Comparison of ENCODE assay signal across 16 cellular contexts in the genomic region with DNA sequence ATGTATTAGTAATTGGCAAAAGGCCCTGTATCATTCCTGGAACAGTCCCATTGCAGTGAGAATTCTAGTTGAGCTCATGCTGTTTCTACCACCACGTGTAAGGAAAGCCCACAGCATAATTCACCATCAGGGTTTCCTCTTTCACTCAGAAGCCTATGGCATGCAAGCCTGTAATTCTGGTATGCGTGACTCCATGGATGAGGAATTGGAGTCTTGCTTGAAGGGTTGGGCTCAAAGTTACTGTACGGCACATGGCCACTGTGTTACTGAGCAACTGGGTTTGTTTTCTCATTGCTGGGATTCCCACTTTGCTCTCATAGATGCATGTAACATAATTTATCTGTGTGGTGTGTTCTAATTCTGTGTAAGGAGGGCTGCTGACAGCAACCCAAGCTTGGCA.
DNase-seq lines count a peak whose midpoint lies in the region; FAIRE-seq and TF ChIP-seq lines count a peak whose summit lies in the region.
"Had no signal": no experiment of that assay in that cellular context is flagged by ENCODE, and none has a peak within 500 bp of the region (broad histone marks: within the 10 kb centered on the region; RNA-seq: fewer than 3 reads in every experiment).

No MANE protein-coding gene starts in this region.

- no peak overlapping the region for H3K27ac ChIP-seq in WERI-Rb-1

- H3K36me3 ChIP-seq in WERI-Rb-1 = no peaks in the 10 kb centered on the region

- no peaks in the 10 kb centered on the region for H3K27me3 ChIP-seq in WERI-Rb-1 (ENCODE audit: insufficient read depth, low read depth, severe bottlenecking)

- no peak for FAIRE-seq in frontal cortex (lab: Jason Lieb, UNC)
- FAIRE-seq: GM18507 had no signal

- H3K4me3 ChIP-seq in fibroblast of mammary gland (ENCODE audit: control insufficient read depth, low read depth, low read length) (no peak overlapping the region), WERI-Rb-1 (ENCODE audit: low read depth, low read length) (no peak overlapping the region)

- peak; percentile 1 for DNase-seq in EH (ENCODE audit: low read depth)
- peak; percentile 17 for DNase-seq in M059J (ENCODE audit: low read depth)
- DNase-seq in fibroblast of mammary gland (ENCODE audit: low read depth) = peak; percentile 19
- DNase-seq in myocyte (ENCODE audit: low read depth) = peak; percentile 97
- DNase-seq in stimulated activated naive CD4-positive, alpha-beta T cell (lab: John Stamatoyannopoulos, UW) = no peak
- DNase-seq in frontal cortex (ENCODE audit: low spot score in 2 of 2) = no peak
- no peak for DNase-seq in WERI-Rb-1
- DNase-seq in NCI-H1048 (lab: John Stamatoyannopoulos, UW) = no peak
- DNase-seq: activated CD4-positive, alpha-beta T cell treated with anti-CD3 and anti-CD28 coated beads for 36 hours; activated naive CD8-positive, alpha-beta T cell treated with anti-CD3 and anti-CD28 coated beads for 36 hours; Calu3; naive thymus-derived CD8-positive, alpha-beta T cell; NCI-H2171 treated with DMSO at 0.1 percent for 48 hours; NK-92 treated with Interleukin-12 subunit alpha and Interleukin-12 subunit beta, amount 100 ng/mL, for 24 hours; SHP77 treated with DMSO at 0.1 percent for 48 hours had no signal

- no peaks in the 10 kb centered on the region for H3K9me3 ChIP-seq in WERI-Rb-1 (ENCODE audit: severe bottlenecking)

- TF ChIP-seq CTCF in fibroblast of mammary gland (conservative IDR thresholded peaks at IDR 0.05; ENCODE audit: control insufficient read depth, insufficient read depth, low read depth, low read length) = no peak
- no peak for TF ChIP-seq CTCF in WERI-Rb-1 (IDR thresholded peaks at IDR 0.05; ENCODE audit: low read depth, low read length)

Comparison
In these comparisons a context has a peak if more than half of its experiments do, and no peak if none do; other contexts are left out.
1. DNase-seq: peak in EH (single experiment), M059J (single experiment), fibroblast of mammary gland (single experiment) and myocyte (single experiment); none in stimulated activated naive CD4-positive, alpha-beta T cell (0 of 6), frontal cortex (0 of 2), WERI-Rb-1 (single experiment) and NCI-H1048 (single experiment).